7 cellular contexts compared by ENCODE assay signal in genomic region chr21:33403786-33404571, GRCh38. TPM values are rescaled to one million over a fixed set of nuclear protein-coding genes. Genes with fewer than 3 reads are reported as not detected.
DNase-seq lines count a peak whose midpoint lies in the region; ATAC-seq and TF ChIP-seq lines count a peak whose summit lies in the region.

No MANE protein-coding gene starts in this region.

- H3K27me3 ChIP-seq in OCI-LY3 (ENCODE audit: low read depth, low read length): no peaks in the 10 kb centered on the region

- no peak for DNase-seq in GM12864 (ENCODE audit: low read depth)
- DNase-seq in activated naive CD8-positive, alpha-beta T cell treated with anti-CD3 and anti-CD28 coated beads, Interleukin-2, amount 10 ng/mL, durations not matched to agents 7 days and 5 days: peak; percentile 58
- peak; percentile 79 for DNase-seq in Right ventricle myocardium superior
- no peak for DNase-seq in omental fat pad (ENCODE audit: low spot score)
- no peak for DNase-seq in COR-L47 (lab: John Stamatoyannopoulos, UW)

- no peaks in the 10 kb centered on the region for H3K9me3 ChIP-seq in OCI-LY3 (ENCODE audit: insufficient read depth, low read length)

- no peak for TF ChIP-seq CTCF in GM12864 (IDR thresholded peaks at IDR 0.05; ENCODE audit: low read depth, low read length, missing control alignments)
- TF ChIP-seq CTCF in OCI-LY3 (IDR thresholded peaks at IDR 0.05; ENCODE audit: low read depth, low read length): no peak
- TF ChIP-seq CTCF in omental fat pad (IDR thresholded peaks at IDR 0.05): no peak

- peaks cover 56% of the 10 kb centered on the region for H3K79me2 ChIP-seq in OCI-LY3 (ENCODE audit: low read length)

- ATAC-seq in HG02870 (IDR thresholded peaks at IDR 0.05; ENCODE audit: unreplicated experiment): peak; percentile 44
- peak; percentile 39 for ATAC-seq in activated naive CD8-positive, alpha-beta T cell treated with anti-CD3 and anti-CD28 coated beads, Interleukin-2, amount 10 ng/mL, durations not matched to agents 7 days and 5 days (ENCODE audit: low read depth)
- peak; percentile 54 for ATAC-seq in Right ventricle myocardium superior (ENCODE audit: poor library complexity)
- peak; percentile 21 for ATAC-seq in omental fat pad (ENCODE audit: low FRiP score)

- peaks cover 34% of the 10 kb centered on the region for H4K20me1 ChIP-seq in OCI-LY3 (ENCODE audit: insufficient read depth, low read length)

- H3K9me3 Mint-ChIP-seq in activated naive CD8-positive, alpha-beta T cell treated with anti-CD3 and anti-CD28 coated beads, Interleukin-2, amount 10 ng/mL, durations not matched to agents 7 days and 5 days: no peaks in the 10 kb centered on the region

- H3K4me3 ChIP-seq in GM12864 (ENCODE audit: low read depth, low read length) (peak overlapping the region; percentile 85), OCI-LY3 (ENCODE audit: low read length) (peak overlapping the region; percentile 88)

- peaks cover 12% of the 10 kb centered on the region for H3K36me3 ChIP-seq in OCI-LY3 (replicated peaks; ENCODE audit: low read depth, low read length)

- peaks cover 43% of the 10 kb centered on the region for H3K4me1 Mint-ChIP-seq in activated naive CD8-positive, alpha-beta T cell treated with anti-CD3 and anti-CD28 coated beads, Interleukin-2, amount 10 ng/mL, durations not matched to agents 7 days and 5 days

- peak overlapping the region; percentile 78 for H3K27ac Mint-ChIP-seq in activated naive CD8-positive, alpha-beta T cell treated with anti-CD3 and anti-CD28 coated beads, Interleukin-2, amount 10 ng/mL, durations not matched to agents 7 days and 5 days

- peaks cover 10% of the 10 kb centered on the region for H3K27me3 Mint-ChIP-seq in activated naive CD8-positive, alpha-beta T cell treated with anti-CD3 and anti-CD28 coated beads, Interleukin-2, amount 10 ng/mL, durations not matched to agents 7 days and 5 days

- no peak overlapping the region for H2AFZ ChIP-seq in OCI-LY3 (ENCODE audit: low read depth, low read length)

- H3K4me2 ChIP-seq in OCI-LY3 (ENCODE audit: low read length): peak overlapping the region; percentile 72

- peak overlapping the region; percentile 90 for H3K4me3 Mint-ChIP-seq in activated naive CD8-positive, alpha-beta T cell treated with anti-CD3 and anti-CD28 coated beads, Interleukin-2, amount 10 ng/mL, durations not matched to agents 7 days and 5 days

- H3K36me3 Mint-ChIP-seq in activated naive CD8-positive, alpha-beta T cell treated with anti-CD3 and anti-CD28 coated beads, Interleukin-2, amount 10 ng/mL, durations not matched to agents 7 days and 5 days: peaks cover 8% of the 10 kb centered on the region

- POLR2A ChIA-PET in activated naive CD8-positive, alpha-beta T cell treated with anti-CD3 and anti-CD28 coated beads, Interleukin-2, amount 10 ng/mL, durations not matched to agents 7 days and 5 days (lab: Charles Lee): interaction anchor here (0.6 to 1.3 kb wide), 5 partner anchors 19 to 104 kb away, joined by 3 to 7 read pairs (median 3); partner anchors contain the start of gene IFNAR1

- intact Hi-C loops in Right ventricle myocardium superior (cut with DNase I): no loop called here

- peak overlapping the region; percentile 59 for H3K27ac ChIP-seq in OCI-LY3 (ENCODE audit: low read length)

- H3K9ac ChIP-seq in OCI-LY3 (ENCODE audit: low read length): peak overlapping the region; percentile 95

- H3K4me1 ChIP-seq in OCI-LY3 (ENCODE audit: low read length): peaks cover 24% of the 10 kb centered on the region

RNA-seq across cellular contexts. Expression of gene IFNGR2, which starts 0.8 kb away (rescaled TPM):
- 10 to 100 TPM; 17.8 to 18.8 TPM for total RNA-seq in activated naive CD8-positive, alpha-beta T cell treated with anti-CD3 and anti-CD28 coated beads, Interleukin-2, amount 10 ng/mL, durations not matched to agents 7 days and 5 days
- total RNA-seq in Right ventricle myocardium superior: 34.0 TPM
- total RNA-seq in omental fat pad: 100 to 1,000 TPM in 1 of 4 donors, 10 to 100 TPM in 3; 69.5 to 121 (median 82.4) TPM

Comparison
In these comparisons a context has a peak if more than half of its experiments do, and no peak if none do; other contexts are left out.
1. DNase-seq: peak in activated naive CD8-positive, alpha-beta T cell treated with anti-CD3 and anti-CD28 coated beads, Interleukin-2, amount 10 ng/mL, durations not matched to agents 7 days and 5 days (single experiment) and Right ventricle myocardium superior (single experiment); none in GM12864 (single experiment), omental fat pad (single experiment) and COR-L47 (single experiment).
2. Peak in every context shown above with its lines, with median percentiles within 50 percentile points of each other: ATAC-seq.